In the genomic region with DNA sequence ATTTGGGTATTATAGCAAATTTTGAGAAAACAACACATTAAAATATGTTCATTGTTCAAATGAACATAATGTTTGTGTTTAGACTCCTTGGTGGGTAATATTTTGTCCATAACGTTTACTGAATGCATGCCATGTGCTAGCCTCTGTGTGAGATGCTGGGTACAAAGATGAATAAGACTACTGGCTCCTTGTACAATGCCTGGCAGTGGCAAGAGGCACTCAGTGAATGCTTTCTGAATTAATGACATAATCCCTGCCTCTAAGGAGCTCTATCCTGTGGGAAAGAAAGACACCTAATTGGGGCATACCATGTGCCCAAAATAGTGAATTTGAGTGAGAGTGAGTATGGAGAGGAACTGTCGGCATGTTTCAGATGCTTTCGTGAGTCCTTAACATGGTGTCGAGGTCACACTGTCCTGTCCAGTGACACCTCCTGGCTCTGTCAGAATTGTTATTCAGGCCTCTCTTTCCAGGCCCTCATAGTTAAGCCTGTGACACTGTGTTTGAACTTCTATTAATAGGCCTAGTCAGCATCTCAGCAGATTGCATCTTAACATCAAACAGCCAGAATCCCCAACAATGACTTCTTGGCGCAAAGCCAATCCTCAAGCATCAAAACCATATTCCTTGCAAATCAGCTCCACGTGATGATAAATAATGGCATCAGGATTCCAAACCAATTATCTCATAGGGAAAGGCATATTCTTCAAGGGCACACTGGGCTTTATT, we compare ENCODE assay signal across 14 cellular contexts. TPM values are rescaled to one million over a fixed set of nuclear protein-coding genes. Genes with fewer than 3 reads are reported as not detected.
DNase-seq lines count a peak whose midpoint lies in the region; ATAC-seq and TF ChIP-seq lines count a peak whose summit lies in the region.
"Had no signal": no experiment of that assay in that cellular context is flagged by ENCODE, and none has a peak within 500 bp of the region (broad histone marks: within the 10 kb centered on the region; RNA-seq: fewer than 3 reads in every experiment).

No MANE protein-coding gene starts in this region.

- peaks cover 5% of the 10 kb centered on the region for H3K27me3 Mint-ChIP-seq in nephron progenitor cell (ENCODE audit: low read depth, poor library complexity)

- H3K27me3 ChIP-seq in upper lobe of right lung = no peaks in the 10 kb centered on the region

- no peak overlapping the region for H3K27ac ChIP-seq in upper lobe of right lung
- H3K27ac ChIP-seq: HL-60 had no signal

- ATAC-seq in upper lobe of right lung (peak; percentile 40), omental fat pad (ENCODE audit: low FRiP score) (no peak), mucosa of descending colon (no peak)
- ATAC-seq: GM23338 had no signal

- H3K4me1 ChIP-seq in upper lobe of right lung = no peaks in the 10 kb centered on the region
- H3K4me1 ChIP-seq in mucosa of descending colon (ENCODE audit: low read depth) = no peaks in the 10 kb centered on the region

- H3K36me3 Mint-ChIP-seq in nephron progenitor cell (ENCODE audit: low read depth) = no peaks in the 10 kb centered on the region

- H3K27ac Mint-ChIP-seq in nephron progenitor cell = no peak overlapping the region
- H3K27ac Mint-ChIP-seq: GM23338 had no signal

- DNase-seq in SHP77 (lab: John Stamatoyannopoulos, UW) (peak; percentile 4 to 9), SHP77 treated with DMSO at 0.1 percent for 48 hours (lab: John Stamatoyannopoulos, UW) (no peak), NCI-H748 treated with DMSO at 0.1 percent for 48 hours (lab: John Stamatoyannopoulos, UW) (peak; percentile 82), fibroblast of peridontal ligament (ENCODE audit: extremely low read depth) (peak; percentile 63), upper lobe of right lung (no peak), nephron progenitor cell (no peak), omental fat pad (ENCODE audit: low spot score) (no peak), mucosa of descending colon (no peak)
- DNase-seq: activated CD4-positive, alpha-beta T cell treated with anti-CD3 and anti-CD28 coated beads for 1 hour; AML-193; aorta had no signal

- H3K4me3 Mint-ChIP-seq in nephron progenitor cell = no peak overlapping the region
- H3K4me3 Mint-ChIP-seq: GM23338, neural crest cell had no signal

- H3K9me3 ChIP-seq in upper lobe of right lung = no peaks in the 10 kb centered on the region
- no peaks in the 10 kb centered on the region for H3K9me3 ChIP-seq in mucosa of descending colon

- H3K4me1 Mint-ChIP-seq in nephron progenitor cell = no peaks in the 10 kb centered on the region
- H3K4me1 Mint-ChIP-seq: neural crest cell had no signal

- TF ChIP-seq CTCF in upper lobe of right lung (IDR thresholded peaks at IDR 0.05) = no peak
- TF ChIP-seq CTCF in nephron progenitor cell (IDR thresholded peaks at IDR 0.05) = no peak
- TF ChIP-seq CTCF in omental fat pad (IDR thresholded peaks at IDR 0.05) = no peak
- no peak for TF ChIP-seq CTCF in mucosa of descending colon (IDR thresholded peaks at IDR 0.05)

- H3K4me3 ChIP-seq in upper lobe of right lung (no peak overlapping the region), mucosa of descending colon (no peak overlapping the region)
- H3K4me3 ChIP-seq: GM23338 had no signal

- H3K36me3 ChIP-seq in upper lobe of right lung (no peaks in the 10 kb centered on the region), mucosa of descending colon (ENCODE audit: low read depth) (no peaks in the 10 kb centered on the region)

- no peaks in the 10 kb centered on the region for H3K9me3 Mint-ChIP-seq in nephron progenitor cell
- H3K9me3 Mint-ChIP-seq: GM23338, neural crest cell had no signal

- intact Hi-C loops in upper lobe of right lung (cut with DNase I) = no loop called here
- intact Hi-C loops in mucosa of descending colon (cut with DNase I, micrococcal nuclease) = no loop called here

RNA-seq across cellular contexts. Expression of a gene that starts 32.8 kb away (rescaled TPM):
- total RNA-seq in upper lobe of right lung (134 TPM), omental fat pad (100 to 1,000 TPM in 3 of 4 donors, 10 to 100 TPM in 1; 44.3 to 236 (median 161) TPM), mucosa of descending colon (10 to 100 TPM in 2 of 3 donors, 1 to 10 TPM in 1; 4.8 to 14.9 (median 12.3) TPM)

Comparison
In these comparisons a context has a peak if more than half of its experiments do, and no peak if none do; other contexts are left out.
1. DNase-seq: peak in SHP77 (2 of 2), NCI-H748 treated with DMSO at 0.1 percent for 48 hours (single experiment) and fibroblast of peridontal ligament (single experiment); none in SHP77 treated with DMSO at 0.1 percent for 48 hours (single experiment), upper lobe of right lung (single experiment), nephron progenitor cell (single experiment), omental fat pad (single experiment) and mucosa of descending colon (0 of 3).